8 cellular contexts compared by ENCODE assay signal in the genomic region with DNA sequence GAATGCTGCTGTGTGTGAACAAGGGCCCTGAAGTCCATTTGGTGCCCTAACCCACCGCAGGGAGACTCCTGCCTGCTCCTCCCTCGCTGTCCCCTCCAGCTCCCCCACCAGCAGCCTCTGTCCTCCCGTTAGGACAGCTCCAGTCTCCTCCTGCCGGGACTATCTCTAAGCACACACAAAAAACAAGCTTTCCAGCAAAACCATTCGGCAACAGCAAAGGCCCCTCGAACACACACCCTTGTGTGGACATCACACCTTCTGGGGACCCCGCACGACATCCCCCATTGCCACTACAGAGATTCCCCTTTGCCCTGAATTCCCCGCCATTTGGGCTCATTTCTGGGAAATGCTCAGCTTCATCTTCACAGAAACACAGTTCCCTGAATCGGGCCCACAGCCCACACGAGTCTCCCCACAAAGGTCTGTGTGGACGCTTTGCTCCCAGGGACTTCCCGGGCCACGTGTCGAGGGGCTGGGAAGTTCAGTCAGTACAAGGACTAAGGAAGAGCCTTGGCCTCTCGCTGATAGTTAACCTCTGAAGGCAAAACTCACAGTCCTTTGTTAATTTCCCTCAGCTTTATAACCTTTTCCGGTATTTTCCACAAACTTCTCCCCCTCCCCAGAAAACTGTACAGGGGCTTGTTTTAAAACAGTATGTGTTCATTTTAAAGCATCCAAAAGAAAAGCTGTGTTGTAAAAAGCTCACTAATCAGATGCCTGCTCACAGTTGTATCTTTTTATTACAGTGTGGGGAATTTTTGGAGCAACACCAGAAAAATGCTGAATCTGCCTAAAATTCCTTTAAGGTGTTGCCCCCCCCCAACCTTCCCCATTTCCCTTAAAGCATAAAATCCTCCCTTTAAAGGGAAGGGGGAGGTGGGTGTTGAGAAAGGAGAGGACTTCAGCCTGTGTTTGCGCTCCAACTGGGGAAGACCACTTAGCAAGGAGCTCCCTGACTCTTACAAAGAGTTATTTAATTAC. TPM values are rescaled to one million over a fixed set of nuclear protein-coding genes. Genes with fewer than 3 reads are reported as not detected.
DNase-seq lines count a peak whose midpoint lies in the region; ATAC-seq, FAIRE-seq and TF ChIP-seq lines count a peak whose summit lies in the region.

No MANE protein-coding gene starts in this region.

- H3K4me3 ChIP-seq in H7 (ENCODE audit: insufficient read depth, low read depth, low read length) (no peak overlapping the region), right cardiac atrium (ENCODE audit: low read length) (no peak overlapping the region), pancreas (no peak overlapping the region)

- FAIRE-seq in pancreas (lab: Jason Lieb, UNC), result no peak

- peak overlapping the region; percentile 96 for H3K27ac Mint-ChIP-seq in activated T-helper 1 cell treated with anti-CD3 and anti-CD28 coated beads, Interleukin-12 subunit alpha, Interleukin-12 subunit beta, Interleukin-2, Interleukin-4 antibody, amounts not matched to agents 30 ng/mL and 10 ng/mL and 1 ng/mL, durations not matched to agents 14 hours and 24 hours and 36 hours
- H3K27ac Mint-ChIP-seq in stimulated activated memory B cell treated with anti-CD40 and anti-IgM and Interleukin-4, amounts not matched to agents 10 μg/mL and 1 μg/mL and 100 μg/mL, for 72 hours, result peak overlapping the region; percentile 71

- H3K4me1 ChIP-seq in right cardiac atrium (ENCODE audit: control insufficient read depth, insufficient read depth, low read length) (peaks cover 71% of the 10 kb centered on the region), pancreas (peaks cover 15 to 48% (median 34%) of the 10 kb centered on the region in 3 donors)

- peaks cover 29% of the 10 kb centered on the region for H3K36me3 ChIP-seq in H7 (replicated peaks; ENCODE audit: control insufficient read depth, insufficient read depth, low read length)
- H3K36me3 ChIP-seq in pancreas, result no peaks in the 10 kb centered on the region

- no peak for TF ChIP-seq CTCF in pancreas (IDR thresholded peaks at IDR 0.05)

- H3K27me3 Mint-ChIP-seq in activated T-helper 1 cell treated with anti-CD3 and anti-CD28 coated beads, Interleukin-12 subunit alpha, Interleukin-12 subunit beta, Interleukin-2, Interleukin-4 antibody, amounts not matched to agents 30 ng/mL and 10 ng/mL and 1 ng/mL, durations not matched to agents 14 hours and 24 hours and 36 hours (ENCODE audit: insufficient read depth), result no peaks in the 10 kb centered on the region
- H3K27me3 Mint-ChIP-seq in stimulated activated memory B cell treated with anti-CD40 and anti-IgM and Interleukin-4, amounts not matched to agents 10 μg/mL and 1 μg/mL and 100 μg/mL, for 72 hours, result no peaks in the 10 kb centered on the region

- WGBS in right cardiac atrium, result 19% methylated on average over 18 of the region's 18 CpGs
- WGBS in pancreas, 2 donors, result 70 to 71% methylated on average over 18 of the region's 18 CpGs

- DNase-seq in H7 (peak; percentile 74), right cardiac atrium (peak in 2 of 3 donors; percentile 66 to 68), pancreas (no peak), NCI-H1105 (lab: John Stamatoyannopoulos, UW) (no peak), SIG-M5 (lab: John Stamatoyannopoulos, UW) (no peak)
- peak; percentile 41 for DNase-seq in activated T-helper 1 cell treated with anti-CD3 and anti-CD28 coated beads, Interleukin-12 subunit alpha, Interleukin-12 subunit beta, Interleukin-2, Interleukin-4 antibody, amounts not matched to agents 30 ng/mL and 10 ng/mL and 1 ng/mL, durations not matched to agents 14 hours and 24 hours and 36 hours (ENCODE audit: low spot score)

- H3K9me3 Mint-ChIP-seq in activated T-helper 1 cell treated with anti-CD3 and anti-CD28 coated beads, Interleukin-12 subunit alpha, Interleukin-12 subunit beta, Interleukin-2, Interleukin-4 antibody, amounts not matched to agents 30 ng/mL and 10 ng/mL and 1 ng/mL, durations not matched to agents 14 hours and 24 hours and 36 hours, result no peaks in the 10 kb centered on the region
- H3K9me3 Mint-ChIP-seq in stimulated activated memory B cell treated with anti-CD40 and anti-IgM and Interleukin-4, amounts not matched to agents 10 μg/mL and 1 μg/mL and 100 μg/mL, for 72 hours, result no peaks in the 10 kb centered on the region

- H3K27me3 ChIP-seq in H7 (ENCODE audit: control insufficient read depth, insufficient read depth, low read length), result no peaks in the 10 kb centered on the region
- H3K27me3 ChIP-seq in right cardiac atrium (ENCODE audit: control insufficient read depth, insufficient read depth), result no peaks in the 10 kb centered on the region
- no peaks in the 10 kb centered on the region for H3K27me3 ChIP-seq in pancreas

- ATAC-seq in right cardiac atrium, result no peak
- no peak for ATAC-seq in stimulated activated memory B cell treated with anti-CD40 and anti-IgM and Interleukin-4, amounts not matched to agents 10 μg/mL and 1 μg/mL and 100 μg/mL, for 72 hours
- ATAC-seq in pancreas, result no peak
- no peak for ATAC-seq in GM18873 (IDR thresholded peaks at IDR 0.05; ENCODE audit: low FRiP score, unreplicated experiment)

- H3K4me3 Mint-ChIP-seq in activated T-helper 1 cell treated with anti-CD3 and anti-CD28 coated beads, Interleukin-12 subunit alpha, Interleukin-12 subunit beta, Interleukin-2, Interleukin-4 antibody, amounts not matched to agents 30 ng/mL and 10 ng/mL and 1 ng/mL, durations not matched to agents 14 hours and 24 hours and 36 hours, result peak overlapping the region; percentile 76
- H3K4me3 Mint-ChIP-seq in stimulated activated memory B cell treated with anti-CD40 and anti-IgM and Interleukin-4, amounts not matched to agents 10 μg/mL and 1 μg/mL and 100 μg/mL, for 72 hours, result peak overlapping the region; percentile 56

- peaks cover 93% of the 10 kb centered on the region for H3K4me1 Mint-ChIP-seq in activated T-helper 1 cell treated with anti-CD3 and anti-CD28 coated beads, Interleukin-12 subunit alpha, Interleukin-12 subunit beta, Interleukin-2, Interleukin-4 antibody, amounts not matched to agents 30 ng/mL and 10 ng/mL and 1 ng/mL, durations not matched to agents 14 hours and 24 hours and 36 hours (ENCODE audit: low read depth)
- peaks cover 81% of the 10 kb centered on the region for H3K4me1 Mint-ChIP-seq in stimulated activated memory B cell treated with anti-CD40 and anti-IgM and Interleukin-4, amounts not matched to agents 10 μg/mL and 1 μg/mL and 100 μg/mL, for 72 hours

- H3K9me3 ChIP-seq in right cardiac atrium (ENCODE audit: control insufficient read depth, low read length) (no peaks in the 10 kb centered on the region), pancreas (no peaks in the 10 kb centered on the region)

- peaks cover 30% of the 10 kb centered on the region for H3K36me3 Mint-ChIP-seq in activated T-helper 1 cell treated with anti-CD3 and anti-CD28 coated beads, Interleukin-12 subunit alpha, Interleukin-12 subunit beta, Interleukin-2, Interleukin-4 antibody, amounts not matched to agents 30 ng/mL and 10 ng/mL and 1 ng/mL, durations not matched to agents 14 hours and 24 hours and 36 hours (ENCODE audit: low read depth)
- peaks cover 54% of the 10 kb centered on the region for H3K36me3 Mint-ChIP-seq in stimulated activated memory B cell treated with anti-CD40 and anti-IgM and Interleukin-4, amounts not matched to agents 10 μg/mL and 1 μg/mL and 100 μg/mL, for 72 hours

- intact Hi-C loops in activated T-helper 1 cell treated with anti-CD3 and anti-CD28 coated beads, Interleukin-12 subunit alpha, Interleukin-12 subunit beta, Interleukin-2, Interleukin-4 antibody, amounts not matched to agents 30 ng/mL and 10 ng/mL and 1 ng/mL, durations not matched to agents 14 hours and 24 hours and 36 hours (cut with micrococcal nuclease), result no loop called here
- intact Hi-C loops in right cardiac atrium (cut with DNase I) (loop anchor here in 1 of 4 donors (5.0 kb wide), 1 partner anchor 73 kb away; no protein-coding TSS in a partner anchor), pancreas (cut with DNase I) (no loop called here)

- H3K27ac ChIP-seq in right cardiac atrium (ENCODE audit: low read length) (peak overlapping the region; percentile 85), pancreas (peak overlapping the region in 2 of 4 donors; percentile 33 to 51)

RNA-seq across cellular contexts. Expression of a gene that starts 25.9 kb away (rescaled TPM):
- total RNA-seq in H7 (2014; rRNA removed; shearing (Covaris generic)), result 78.3 and 80.4 TPM in 2 replicates
- total RNA-seq in activated T-helper 1 cell treated with anti-CD3 and anti-CD28 coated beads, Interleukin-12 subunit alpha, Interleukin-12 subunit beta, Interleukin-2, Interleukin-4 antibody, amounts not matched to agents 30 ng/mL and 10 ng/mL and 1 ng/mL, durations not matched to agents 14 hours and 24 hours and 36 hours, result 26.7 and 26.8 TPM in 2 replicates
- total RNA-seq in right cardiac atrium (10 to 100 TPM; 66.3 to 97.6 (median 94.3) TPM), pancreas (10 to 100 TPM in 2 of 6 donors, 1 to 10 TPM in 4; 5.3 to 22.4 (median 6.8) TPM)
- polyA plus RNA-seq in right cardiac atrium (34.8 TPM), pancreas (1 to 10 TPM; 4.2 to 8.2 TPM)

Comparison
In these comparisons a context has a peak if more than half of its experiments do, and no peak if none do; other contexts are left out.
1. DNase-seq: peak in H7 (single experiment), activated T-helper 1 cell treated with anti-CD3 and anti-CD28 coated beads, Interleukin-12 subunit alpha, Interleukin-12 subunit beta, Interleukin-2, Interleukin-4 antibody, amounts not matched to agents 30 ng/mL and 10 ng/mL and 1 ng/mL, durations not matched to agents 14 hours and 24 hours and 36 hours (single experiment) and right cardiac atrium (2 of 3); none in pancreas (0 of 6), NCI-H1105 (single experiment) and SIG-M5 (single experiment).